13 cellular contexts compared by ENCODE assay signal in genomic region chr20:23151885-23152284, GRCh38.
DNase-seq lines count a peak whose midpoint lies in the region; ATAC-seq and TF ChIP-seq lines count a peak whose summit lies in the region.
"Had no signal": no experiment of that assay in that cellular context is flagged by ENCODE, and none has a peak within 500 bp of the region (broad histone marks: within the 10 kb centered on the region; RNA-seq: fewer than 3 reads in every experiment).

No MANE protein-coding gene starts in this region.

- dilution Hi-C loops in IMR-90 (cut with HindIII; ENCODE audit: low sequenced_read_pairs, unreplicated experiment), result no loop called here

- peak overlapping the region; percentile 67 for H3K4ac ChIP-seq in IMR-90 (ENCODE audit: low read depth, low read length)

- H3K18ac ChIP-seq in IMR-90 (ENCODE audit: low read depth, low read length), result peak overlapping the region; percentile 15; the same call in 1 of the 2 replicates

- H2AFZ ChIP-seq in IMR-90 (replicated peaks; ENCODE audit: low read length, poor library complexity), result peak overlapping the region; percentile 54

- H2BK120ac ChIP-seq in IMR-90 (ENCODE audit: low read depth, low read length), result peak overlapping the region; percentile 64; the same call in 1 of the 2 replicates

- H3K9ac ChIP-seq in IMR-90 (ENCODE audit: low read depth, low read length), result no peak overlapping the region
- no peak overlapping the region for H3K9ac ChIP-seq in duodenal mucosa (ENCODE audit: low read depth in 1 of 2, low read length in 2 of 2)

- peaks cover 46% of the 10 kb centered on the region for H3K9me1 ChIP-seq in IMR-90 (ENCODE audit: insufficient read depth, low read length)

- H2BK20ac ChIP-seq in IMR-90 (ENCODE audit: low read depth, low read length), result peak overlapping the region; percentile 54; the same call in 1 of the 2 replicates

- ATAC-seq in IMR-90 (ENCODE audit: low read depth) (no peak), esophagus mucosa (no peak)

- no peak overlapping the region for H3K56ac ChIP-seq in IMR-90 (ENCODE audit: extremely low read depth, insufficient read depth, low read length)

- POLR2A ChIA-PET in IMR-90 (lab: Charles Lee; ENCODE audit: unreplicated experiment), result no interaction called here

- H3K4me1 ChIP-seq in IMR-90 (ENCODE audit: control insufficient read depth, insufficient read depth, low read length) (peaks cover 43% of the 10 kb centered on the region), duodenal mucosa (ENCODE audit: control insufficient read depth in 1 of 2, insufficient read depth in 2 of 2, low read length in 2 of 2) (peaks cover 18 to 25% of the 10 kb centered on the region in 2 donors), muscle layer of duodenum (ENCODE audit: control insufficient read depth in 1 of 2, insufficient read depth in 2 of 2, low read length in 2 of 2) (peaks cover 7 to 13% of the 10 kb centered on the region in 2 donors), tibial artery (peaks cover 0 to 95% (median 59%) of the 10 kb centered on the region in 4 donors)
- H3K4me1 ChIP-seq: breast epithelium had no signal

- H3K27ac ChIP-seq in IMR-90 (ENCODE audit: insufficient read depth, low read length), result peak overlapping the region; percentile 5; the same call in 1 of the 2 replicates
- H3K27ac ChIP-seq in duodenal mucosa (ENCODE audit: low read depth, low read length), result peak overlapping the region; percentile 15
- peak overlapping the region; percentile 40 for H3K27ac ChIP-seq in muscle layer of duodenum (ENCODE audit: low read length)
- H3K27ac ChIP-seq in tibial artery, result peak overlapping the region; percentile 90 to 91

- in situ Hi-C loops in IMR-90 (cut with MboI; ENCODE audit: low sequenced_read_pairs), result no loop called here

- peak overlapping the region; percentile 34; the same call in 2 of the 3 replicates for H2BK15ac ChIP-seq in IMR-90 (ENCODE audit: low read depth, low read length)

- 0 out of 2 replicates have a peak overlapping the region, but pooled peaks have one; percentile 49 for H3K23ac ChIP-seq in IMR-90 (ENCODE audit: low read depth, low read length)

- H3K4me3 ChIP-seq in IMR-90 (ENCODE audit: insufficient read depth, low read depth, low read length), result no peak overlapping the region
- H3K4me3 ChIP-seq in duodenal mucosa (ENCODE audit: low read depth in 1 of 2, low read length in 2 of 2), result no peak overlapping the region
- no peak overlapping the region for H3K4me3 ChIP-seq in muscle layer of duodenum (ENCODE audit: low read depth in 1 of 2, low read length in 2 of 2)
- no peak overlapping the region for H3K4me3 ChIP-seq in tibial artery
- H3K4me3 ChIP-seq: breast epithelium had no signal

- TF ChIP-seq RAD21 in IMR-90 (IDR thresholded peaks at IDR 0.05; ENCODE audit: low read length), result no peak

- no peaks in the 10 kb centered on the region for H4K20me1 ChIP-seq in IMR-90 (ENCODE audit: insufficient read depth, low read length)

- H3K27me3 ChIP-seq in IMR-90 (ENCODE audit: control insufficient read depth, insufficient read depth, low read length) (no peaks in the 10 kb centered on the region), duodenal mucosa (ENCODE audit: control insufficient read depth in 1 of 2, insufficient read depth in 2 of 2, low read length in 2 of 2) (no peaks in the 10 kb centered on the region), muscle layer of duodenum (ENCODE audit: low read depth, low read length) (no peaks in the 10 kb centered on the region), tibial artery (no peaks in the 10 kb centered on the region)
- H3K27me3 ChIP-seq: breast epithelium had no signal

- no peak for TF ChIP-seq CTCF in IMR-90 (conservative IDR thresholded peaks at IDR 0.05; ENCODE audit: low read depth, low read length)
- TF ChIP-seq CTCF in tibial artery (IDR thresholded peaks at IDR 0.05), result no peak

- no TSS peak for BruUV-seq in IMR-90 (replicated peaks; lab: Mats Ljungman, UMichigan)

- peak overlapping the region; percentile 22; the same call in 1 of the 2 replicates for H4K5ac ChIP-seq in IMR-90 (ENCODE audit: low read depth, low read length)

- H2AK9ac ChIP-seq in IMR-90 (replicated peaks; ENCODE audit: low read depth, low read length, poor library complexity), result peak overlapping the region; percentile 18

- H3K79me1 ChIP-seq in IMR-90 (ENCODE audit: low read depth in 1 of 2, low read length in 2 of 2), result no peaks in the 10 kb centered on the region

- H2AK5ac ChIP-seq in IMR-90 (ENCODE audit: low read depth, low read length), result peak overlapping the region; percentile 91

- peak overlapping the region; percentile 26 for H4K91ac ChIP-seq in IMR-90 (ENCODE audit: insufficient read depth, low read depth, low read length)

- peak overlapping the region; percentile 5 to 49; a peak in 3 of 4 replicates for H4K8ac ChIP-seq in IMR-90 (ENCODE audit: low read depth in 2 of 2, low read length in 2 of 2)

- TF ChIP-seq POLR2A in IMR-90 (IDR thresholded peaks at IDR 0.05; ENCODE audit: low read depth, low read length), result no peak

- H3K9me3 ChIP-seq in IMR-90 (ENCODE audit: control insufficient read depth, insufficient read depth, low read length) (no peaks in the 10 kb centered on the region), duodenal mucosa (ENCODE audit: control insufficient read depth in 1 of 2, low read length in 2 of 2) (no peaks in the 10 kb centered on the region), muscle layer of duodenum (ENCODE audit: control insufficient read depth in 1 of 2, low read length in 2 of 2) (no peaks in the 10 kb centered on the region), tibial artery (no peaks in the 10 kb centered on the region)
- H3K9me3 ChIP-seq: breast epithelium had no signal

- DNase-seq in IMR-90 (no peak), tibial artery (peak in 1 of 2 donors; percentile 64), T-helper 1 cell (no peak), DMS 273 treated with DMSO at 0.1 percent for 48 hours (lab: John Stamatoyannopoulos, UW) (no peak)
- DNase-seq: activated gamma-delta T cell; Calu3; mesendoderm; NCI-H2227 treated with DMSO at 0.1 percent for 48 hours; stimulated activated naive CD8-positive, alpha-beta T cell treated with anti-CD3 and anti-CD28 coated beads, Interleukin-15, amount 100 ng/mL, for 72 hours had no signal

- no peak overlapping the region for H3K4me2 ChIP-seq in IMR-90 (ENCODE audit: low read depth, low read length)

- 86% methylated on average over 1 of the region's 8 CpGs; no CpG with 5 or more reads in 1 of the 2 experiments for WGBS in IMR-90 (ENCODE audit: extremely low coverage in 2 of 2, insufficient read length in 1 of 2), 2 experiments

- intact Hi-C loops in IMR-90 (cut with micrococcal nuclease), result no loop called here
- intact Hi-C loops in tibial artery (cut with DNase I; ENCODE audit: low total_unique reads), result no loop called here

- peak overlapping the region; percentile 49 for H2BK5ac ChIP-seq in IMR-90 (ENCODE audit: low read depth, low read length, poor library complexity, severe bottlenecking)

- CTCF ChIA-PET in IMR-90 (lab: Yijun Ruan, JAX), result interaction anchor here (1.0 to 1.3 kb wide), 2 partner anchors 53 to 83 kb away, joined by 3 to 5 read pairs; no protein-coding TSS in a partner anchor

- peak overlapping the region; percentile 42 for H3K14ac ChIP-seq in IMR-90 (replicated peaks; ENCODE audit: low read depth, low read length)

- H3K36me3 ChIP-seq in IMR-90 (ENCODE audit: control insufficient read depth, insufficient read depth, low read length) (no peaks in the 10 kb centered on the region), duodenal mucosa (ENCODE audit: control insufficient read depth in 1 of 2, insufficient read depth in 2 of 2, low read length in 2 of 2) (no peaks in the 10 kb centered on the region), muscle layer of duodenum (ENCODE audit: control insufficient read depth in 1 of 2, insufficient read depth in 2 of 2, low read length in 2 of 2) (no peaks in the 10 kb centered on the region), tibial artery (no peaks in the 10 kb centered on the region)
- H3K36me3 ChIP-seq: breast epithelium had no signal

TF ChIP-seq in IMR-90, 13 proteins besides CTCF, POLR2A, EP300 and RAD21:
- TF ChIP-seq MAZ (IDR thresholded peaks at IDR 0.05; ENCODE audit: borderline replicate concordance, low read depth, low read length) (no peak), MAFK (IDR thresholded peaks at IDR 0.05; ENCODE audit: low read depth, low read length) (no peak), RCOR1 (IDR thresholded peaks at IDR 0.05; ENCODE audit: insufficient replicate concordance, low read length) (no peak), USF2 (IDR thresholded peaks at IDR 0.05; ENCODE audit: low read depth, low read length) (no peak), RFX5 (IDR thresholded peaks at IDR 0.05; ENCODE audit: low read depth, low read length) (no peak), CHD1 (IDR thresholded peaks at IDR 0.05; ENCODE audit: low read depth, low read length) (no peak)
TF ChIP-seq in IMR-90: peak in this region for 0.

Comparison
In these comparisons a context has a peak if more than half of its experiments do, and no peak if none do; other contexts are left out.
1. H3K27ac ChIP-seq: peak in every context shown above with its lines; median percentile 90 in tibial artery; 40 in muscle layer of duodenum; 15 in duodenal mucosa; 5 in IMR-90.